19 cellular contexts compared by ENCODE assay signal in the genomic region with DNA sequence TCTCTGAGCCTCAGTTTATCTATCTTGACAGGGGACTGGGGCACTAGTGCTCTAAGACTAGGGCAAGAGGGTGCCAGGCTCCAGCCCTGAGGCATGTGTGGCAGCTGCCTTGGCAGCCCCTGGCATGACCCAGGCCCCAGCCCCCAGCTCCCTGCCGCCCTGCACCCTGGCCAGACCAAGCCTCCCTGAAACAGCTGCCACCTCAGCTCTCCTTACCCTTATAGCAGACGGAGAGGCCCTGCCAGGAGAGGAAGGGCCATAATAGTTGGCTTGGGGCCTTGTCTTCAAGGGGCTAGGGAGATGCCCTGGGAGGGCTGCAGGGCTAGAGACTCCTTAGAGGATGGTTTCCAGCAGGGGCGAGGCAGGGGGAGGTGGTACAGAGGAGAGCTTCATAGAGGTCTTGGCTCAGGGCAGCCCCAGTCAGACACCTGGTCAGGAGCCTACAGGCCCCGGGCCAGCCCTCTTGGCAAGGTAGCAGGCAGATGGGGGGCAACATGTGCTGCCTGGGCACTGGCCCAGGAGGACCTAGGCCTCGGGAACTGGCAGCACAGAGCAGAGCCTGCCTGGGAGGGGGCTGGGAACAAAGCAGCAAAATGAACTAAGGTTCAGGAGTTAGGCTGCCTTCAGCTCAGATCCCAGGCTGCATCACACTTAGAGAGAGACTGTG. TPM values are rescaled to one million over a fixed set of nuclear protein-coding genes. Genes with fewer than 3 reads are reported as not detected.
DNase-seq lines count a peak whose midpoint lies in the region; ATAC-seq, FAIRE-seq and TF ChIP-seq lines count a peak whose summit lies in the region.
"Had no signal": no experiment of that assay in that cellular context is flagged by ENCODE, and none has a peak within 500 bp of the region (broad histone marks: within the 10 kb centered on the region; RNA-seq: fewer than 3 reads in every experiment).

No MANE protein-coding gene starts in this region.

- H3K27me3 Mint-ChIP-seq in activated CD4-positive, alpha-beta T cell treated with anti-CD3 and anti-CD28 coated beads, Interleukin-2, amount 10 ng/mL, durations not matched to agents 7 days and 5 days = no peaks in the 10 kb centered on the region
- H3K27me3 Mint-ChIP-seq: activated CD8-positive, alpha-beta T cell treated with anti-CD3 and anti-CD28 coated beads for 36 hours; naive thymus-derived CD8-positive, alpha-beta T cell had no signal

- H3K27ac ChIP-seq in prostate gland = peak overlapping the region; percentile 52 to 53
- H3K27ac ChIP-seq: GM23248 had no signal

- no peaks in the 10 kb centered on the region for H3K27me3 ChIP-seq in prostate gland (replicated peaks; ENCODE audit: insufficient read depth)
- H3K27me3 ChIP-seq: spleen had no signal

- H3K27ac Mint-ChIP-seq in activated CD4-positive, alpha-beta T cell treated with anti-CD3 and anti-CD28 coated beads, Interleukin-2, amount 10 ng/mL, durations not matched to agents 7 days and 5 days = no peak overlapping the region
- H3K27ac Mint-ChIP-seq: activated CD8-positive, alpha-beta T cell treated with anti-CD3 and anti-CD28 coated beads for 36 hours had no signal

- no peak for FAIRE-seq in D721Med (lab: Jason Lieb, UNC)
- FAIRE-seq: keratinocyte, urothelium cell line had no signal

- no peak overlapping the region for H3K4me3 Mint-ChIP-seq in activated CD4-positive, alpha-beta T cell treated with anti-CD3 and anti-CD28 coated beads, Interleukin-2, amount 10 ng/mL, durations not matched to agents 7 days and 5 days
- H3K4me3 Mint-ChIP-seq: activated CD8-positive, alpha-beta T cell treated with anti-CD3 and anti-CD28 coated beads for 36 hours; naive thymus-derived CD8-positive, alpha-beta T cell had no signal

- no peaks in the 10 kb centered on the region for H3K4me1 ChIP-seq in prostate gland (replicated peaks)

- intact Hi-C loops in prostate gland (cut with DNase I) = no loop called here

- no peak for ATAC-seq in HG03457 (IDR thresholded peaks at IDR 0.05; ENCODE audit: unreplicated experiment)
- ATAC-seq: activated CD8-positive, alpha-beta T cell treated with anti-CD3 and anti-CD28 coated beads for 36 hours; naive thymus-derived CD8-positive, alpha-beta T cell had no signal

- CTCF ChIA-PET in activated CD4-positive, alpha-beta T cell treated with anti-CD3 and anti-CD28 coated beads, Interleukin-2, amount 10 ng/mL, durations not matched to agents 7 days and 5 days (lab: Charles Lee) = interaction anchor here (0.6 to 4.3 kb wide), 3 partner anchors 9 to 102 kb away, joined by 3 to 32 read pairs (median 5); no protein-coding TSS in a partner anchor

- no peak for TF ChIP-seq POLR2A in prostate gland (IDR thresholded peaks at IDR 0.05)

- no peaks in the 10 kb centered on the region for H3K4me1 Mint-ChIP-seq in activated CD4-positive, alpha-beta T cell treated with anti-CD3 and anti-CD28 coated beads, Interleukin-2, amount 10 ng/mL, durations not matched to agents 7 days and 5 days

- TF ChIP-seq CTCF in D721Med (IDR thresholded peaks at IDR 0.05; ENCODE audit: insufficient read depth, missing control alignments) (no peak), prostate gland (IDR thresholded peaks at IDR 0.05) (no peak)

- H3K36me3 ChIP-seq in prostate gland = peaks cover 0 to 33% of the 10 kb centered on the region in 2 donors

- 34% methylated on average over 5 of the region's 5 CpGs for WGBS in prostate gland

- peaks cover 10% of the 10 kb centered on the region for H3K36me3 Mint-ChIP-seq in activated CD4-positive, alpha-beta T cell treated with anti-CD3 and anti-CD28 coated beads, Interleukin-2, amount 10 ng/mL, durations not matched to agents 7 days and 5 days (ENCODE audit: low read depth)
- H3K36me3 Mint-ChIP-seq: naive thymus-derived CD8-positive, alpha-beta T cell had no signal

- POLR2A ChIA-PET in activated CD4-positive, alpha-beta T cell treated with anti-CD3 and anti-CD28 coated beads, Interleukin-2, amount 10 ng/mL, durations not matched to agents 7 days and 5 days (lab: Charles Lee) = interaction anchor here (0.6 kb wide), 1 partner anchor 46 kb away, joined by 3 read pairs; no protein-coding TSS in a partner anchor

- H3K4me3 ChIP-seq in prostate gland = peak overlapping the region; percentile 10 to 15
- H3K4me3 ChIP-seq: GM23248, spleen had no signal

- H3K9me3 ChIP-seq in prostate gland = no peaks in the 10 kb centered on the region
- H3K9me3 ChIP-seq: spleen had no signal

- peak; percentile 5 for DNase-seq in D721Med (ENCODE audit: insufficient read length, low spot score)
- peak; percentile 78 for DNase-seq in RPMI8226
- peak; percentile 49 for DNase-seq in globus pallidus (ENCODE audit: low spot score)
- DNase-seq in prostate gland (ENCODE audit: low spot score) = no peak
- DNase-seq in Kasumi-1 (lab: John Stamatoyannopoulos, UW) = no peak
- DNase-seq in activated CD4-positive, alpha-beta T cell treated with anti-CD3 and anti-CD28 coated beads, Interleukin-2, amount 10 ng/mL, durations not matched to agents 7 days and 5 days = no peak
- DNase-seq in inferior parietal cortex (ENCODE audit: extremely low spot score) = no peak
- DNase-seq: activated CD8-positive, alpha-beta T cell treated with anti-CD3 and anti-CD28 coated beads for 36 hours; activated naive CD4-positive, alpha-beta T cell treated with Interleukin-2 at 50 U/mL for 16 hours; DMS79; foreskin fibroblast; GM23248; naive thymus-derived CD8-positive, alpha-beta T cell; NCI-H2227 treated with DMSO at 0.1 percent for 48 hours; spleen had no signal

- no peaks in the 10 kb centered on the region for H3K9me3 Mint-ChIP-seq in activated CD4-positive, alpha-beta T cell treated with anti-CD3 and anti-CD28 coated beads, Interleukin-2, amount 10 ng/mL, durations not matched to agents 7 days and 5 days
- H3K9me3 Mint-ChIP-seq: activated CD8-positive, alpha-beta T cell treated with anti-CD3 and anti-CD28 coated beads for 36 hours; naive thymus-derived CD8-positive, alpha-beta T cell had no signal

RNA-seq across cellular contexts. Expression of a gene that starts 13.0 kb away (rescaled TPM):
- total RNA-seq in prostate gland = 100 to 1,000 TPM; 200 to 209 TPM
- 10 to 100 TPM; 46.1 to 51.6 TPM for total RNA-seq in activated CD4-positive, alpha-beta T cell treated with anti-CD3 and anti-CD28 coated beads, Interleukin-2, amount 10 ng/mL, durations not matched to agents 7 days and 5 days

RNA-seq across cellular contexts. Expression of a gene that starts 13.3 kb away (rescaled TPM):
- 100 to 1,000 TPM; 382 to 434 TPM for total RNA-seq in prostate gland
- total RNA-seq in activated CD4-positive, alpha-beta T cell treated with anti-CD3 and anti-CD28 coated beads, Interleukin-2, amount 10 ng/mL, durations not matched to agents 7 days and 5 days = 1 to 10 TPM; 2.1 to 2.2 TPM

RNA-seq across cellular contexts. Expression of a gene that starts 28.7 kb away (rescaled TPM):
- total RNA-seq in prostate gland = 10 to 100 TPM; 14.4 to 33.3 TPM
- total RNA-seq in activated CD4-positive, alpha-beta T cell treated with anti-CD3 and anti-CD28 coated beads, Interleukin-2, amount 10 ng/mL, durations not matched to agents 7 days and 5 days = not detected
- total RNA-seq: GM23248 had no signal

RNA-seq across cellular contexts. Expression of a gene that starts 46.2 kb away (rescaled TPM):
- total RNA-seq in prostate gland = 1 to 10 TPM in 1 of 2 donors, under 1 TPM in 1; 0.23 to 1.5 TPM
- total RNA-seq in activated CD4-positive, alpha-beta T cell treated with anti-CD3 and anti-CD28 coated beads, Interleukin-2, amount 10 ng/mL, durations not matched to agents 7 days and 5 days = not detected
- total RNA-seq: activated CD8-positive, alpha-beta T cell treated with anti-CD3 and anti-CD28 coated beads for 36 hours; GM23248; M059J; naive thymus-derived CD8-positive, alpha-beta T cell; spleen had no signal

Comparison
In these comparisons a context has a peak if more than half of its experiments do, and no peak if none do; other contexts are left out.
1. DNase-seq: peak in D721Med (single experiment), RPMI8226 (single experiment) and globus pallidus (single experiment); none in prostate gland (single experiment), Kasumi-1 (0 of 2), activated CD4-positive, alpha-beta T cell treated with anti-CD3 and anti-CD28 coated beads, Interleukin-2, amount 10 ng/mL, durations not matched to agents 7 days and 5 days (single experiment) and inferior parietal cortex (single experiment).
2. RNA of a gene that starts 13.3 kb away (total RNA-seq): 382 to 434 TPM in prostate gland; 2.1 to 2.2 TPM in activated CD4-positive, alpha-beta T cell treated with anti-CD3 and anti-CD28 coated beads, Interleukin-2, amount 10 ng/mL, durations not matched to agents 7 days and 5 days; every median in the first group is over 100 times any median in the second.
3. RNA of a gene that starts 28.7 kb away (total RNA-seq): 14.4 to 33.3 TPM in prostate gland; not detected in activated CD4-positive, alpha-beta T cell treated with anti-CD3 and anti-CD28 coated beads, Interleukin-2, amount 10 ng/mL, durations not matched to agents 7 days and 5 days; every median in the first group is over 10 times any median in the second.